Comparison of ENCODE assay signal across 8 cellular contexts in genomic region chr1:63524166-63524565, GRCh38. TPM values are rescaled to one million over a fixed set of nuclear protein-coding genes. Genes with fewer than 3 reads are reported as not detected.
DNase-seq lines count a peak whose midpoint lies in the region; ATAC-seq lines count a peak whose summit lies in the region.

No MANE protein-coding gene starts in this region.

- H3K27me3 Mint-ChIP-seq in T-helper 1 cell treated with Interleukin-12 subunit alpha and Interleukin-12 subunit beta and Interleukin-4 antibody, amounts not matched to agents 30 μg/mL and 1 μg/mL, for 36 hours (ENCODE audit: low read depth), result no peaks in the 10 kb centered on the region
- H3K27me3 Mint-ChIP-seq in activated CD4-positive, alpha-beta memory T cell treated with anti-CD3 and anti-CD28 coated beads for 36 hours, result no peaks in the 10 kb centered on the region

- POLR2A ChIA-PET in activated CD4-positive, alpha-beta memory T cell treated with anti-CD3 and anti-CD28 coated beads for 36 hours (lab: Charles Lee), result interaction anchor here (0.8 to 2.1 kb wide), 3 partner anchors 43 to 156 kb away, joined by 3 to 8 read pairs (median 3); partner anchors contain the start of gene PGM1

- DNase-seq in T-helper 1 cell (no peak), substantia nigra (lab: John Stamatoyannopoulos, UW) (no peak), cerebellum (ENCODE audit: low spot score) (no peak)
- DNase-seq in activated CD4-positive, alpha-beta memory T cell treated with anti-CD3 and anti-CD28 coated beads for 36 hours, result no peak
- DNase-seq in activated CD8-positive, alpha-beta memory T cell treated with anti-CD3 and anti-CD28 coated beads for 24 hours, result no peak

- ATAC-seq in GM19463 (IDR thresholded peaks at IDR 0.05; ENCODE audit: unreplicated experiment), result no peak

- intact Hi-C loops in activated CD4-positive, alpha-beta memory T cell treated with anti-CD3 and anti-CD28 coated beads for 36 hours (cut with micrococcal nuclease), result loop anchor here (10.0 kb wide), 1 partner anchor 1541 kb away; no protein-coding TSS in a partner anchor

- H3K9me3 Mint-ChIP-seq in T-helper 1 cell treated with Interleukin-12 subunit alpha and Interleukin-12 subunit beta and Interleukin-4 antibody, amounts not matched to agents 30 μg/mL and 1 μg/mL, for 36 hours, result no peaks in the 10 kb centered on the region
- no peaks in the 10 kb centered on the region for H3K9me3 Mint-ChIP-seq in activated CD4-positive, alpha-beta memory T cell treated with anti-CD3 and anti-CD28 coated beads for 36 hours

- peak overlapping the region; percentile 97 for H3K27ac Mint-ChIP-seq in T-helper 1 cell treated with Interleukin-12 subunit alpha and Interleukin-12 subunit beta and Interleukin-4 antibody, amounts not matched to agents 30 μg/mL and 1 μg/mL, for 36 hours
- H3K27ac Mint-ChIP-seq in activated CD4-positive, alpha-beta memory T cell treated with anti-CD3 and anti-CD28 coated beads for 36 hours, result peak overlapping the region; percentile 94

- H3K9ac ChIP-seq in iPS-15b (ENCODE audit: low read depth, low read length), result no peak overlapping the region

- H3K36me3 ChIP-seq in iPS-15b (ENCODE audit: control insufficient read depth, insufficient read depth, low read length), result no peaks in the 10 kb centered on the region

- H3K4me1 Mint-ChIP-seq in T-helper 1 cell treated with Interleukin-12 subunit alpha and Interleukin-12 subunit beta and Interleukin-4 antibody, amounts not matched to agents 30 μg/mL and 1 μg/mL, for 36 hours (ENCODE audit: low read depth), result peaks cover 28% of the 10 kb centered on the region
- peaks cover 27% of the 10 kb centered on the region for H3K4me1 Mint-ChIP-seq in activated CD4-positive, alpha-beta memory T cell treated with anti-CD3 and anti-CD28 coated beads for 36 hours (ENCODE audit: low read depth)

- H3K4me3 ChIP-seq in iPS-15b (ENCODE audit: low read depth, low read length), result peak overlapping the region; percentile 89

- peaks cover 3% of the 10 kb centered on the region for H3K4me1 ChIP-seq in iPS-15b (ENCODE audit: control insufficient read depth, insufficient read depth, low read length)

- H3K9me3 ChIP-seq in iPS-15b (ENCODE audit: control insufficient read depth, insufficient read depth, low read length), result no peaks in the 10 kb centered on the region

- H3K4me3 Mint-ChIP-seq in T-helper 1 cell treated with Interleukin-12 subunit alpha and Interleukin-12 subunit beta and Interleukin-4 antibody, amounts not matched to agents 30 μg/mL and 1 μg/mL, for 36 hours, result peak overlapping the region; percentile 91
- H3K4me3 Mint-ChIP-seq in activated CD4-positive, alpha-beta memory T cell treated with anti-CD3 and anti-CD28 coated beads for 36 hours, result peak overlapping the region; percentile 94

- peak overlapping the region; percentile 97 for H3K27ac ChIP-seq in substantia nigra (ENCODE audit: low read depth, low read length, poor library complexity, severe bottlenecking)

- peaks cover 5% of the 10 kb centered on the region for H3K36me3 Mint-ChIP-seq in T-helper 1 cell treated with Interleukin-12 subunit alpha and Interleukin-12 subunit beta and Interleukin-4 antibody, amounts not matched to agents 30 μg/mL and 1 μg/mL, for 36 hours (ENCODE audit: low read depth)
- peaks cover 5% of the 10 kb centered on the region for H3K36me3 Mint-ChIP-seq in activated CD4-positive, alpha-beta memory T cell treated with anti-CD3 and anti-CD28 coated beads for 36 hours

- H3K27me3 ChIP-seq in iPS-15b (ENCODE audit: control insufficient read depth, insufficient read depth, low read length), result no peaks in the 10 kb centered on the region

- CTCF ChIA-PET in activated CD4-positive, alpha-beta memory T cell treated with anti-CD3 and anti-CD28 coated beads for 36 hours (lab: Charles Lee), result interaction anchor here (0.6 kb wide), 1 partner anchor 22 kb away, joined by 3 read pairs; no protein-coding TSS in a partner anchor

RNA-seq across cellular contexts. Expression of gene EFCAB7, which starts 0.8 kb away (rescaled TPM):
- total RNA-seq in activated CD4-positive, alpha-beta memory T cell treated with anti-CD3 and anti-CD28 coated beads for 36 hours, result 1 to 10 TPM; 5.6 to 5.8 TPM
- 31.6 TPM for total RNA-seq in cerebellum

RNA-seq across cellular contexts. Expression of gene ITGB3BP, which starts 1.1 kb away (rescaled TPM):
- 10 to 100 TPM; 59.5 to 61.1 TPM for total RNA-seq in activated CD4-positive, alpha-beta memory T cell treated with anti-CD3 and anti-CD28 coated beads for 36 hours
- 35.2 TPM for total RNA-seq in cerebellum
